Comparison of ENCODE assay signal across 8 cellular contexts in genomic region chr15:99511865-99512632, GRCh38. TPM values are rescaled to one million over a fixed set of nuclear protein-coding genes. Genes with fewer than 3 reads are reported as not detected.
DNase-seq lines count a peak whose midpoint lies in the region; ATAC-seq and TF ChIP-seq lines count a peak whose summit lies in the region.

No MANE protein-coding gene starts in this region.

- intact Hi-C loops in left ventricle myocardium superior (cut with micrococcal nuclease): no loop called here

- ATAC-seq in GM21447 (IDR thresholded peaks at IDR 0.05; ENCODE audit: unreplicated experiment) (peak; percentile 60), HG03575 (IDR thresholded peaks at IDR 0.05; ENCODE audit: extremely low read depth, insufficient number of reproducible peaks, low FRiP score, unreplicated experiment) (peak; percentile 40), left ventricle myocardium superior (peak; percentile 41)

- peak; percentile 51 for DNase-seq in left ventricle myocardium superior
- DNase-seq in activated effector memory CD4-positive, alpha-beta T cell treated with anti-CD3 and anti-CD28 coated beads, Interleukin-2, amount 50 U/mL, for 16 hours: no peak
- DNase-seq in RPMI8226: no peak
- no peak for DNase-seq in occipital lobe (lab: John Stamatoyannopoulos, UW)
- DNase-seq in AML-193 (lab: John Stamatoyannopoulos, UW): no peak

- peak; percentile 13 for TF ChIP-seq POLR2A in GM10847 (IDR thresholded peaks at IDR 0.05; ENCODE audit: extremely low read depth, insufficient read length)

RNA-seq across cellular contexts. Expression of gene MEF2A, which starts 53.7 kb away (rescaled TPM):
- total RNA-seq in left ventricle myocardium superior: 160 TPM
- 46.5 TPM for total RNA-seq in occipital lobe
